8 cellular contexts compared by ENCODE assay signal in the genomic region with DNA sequence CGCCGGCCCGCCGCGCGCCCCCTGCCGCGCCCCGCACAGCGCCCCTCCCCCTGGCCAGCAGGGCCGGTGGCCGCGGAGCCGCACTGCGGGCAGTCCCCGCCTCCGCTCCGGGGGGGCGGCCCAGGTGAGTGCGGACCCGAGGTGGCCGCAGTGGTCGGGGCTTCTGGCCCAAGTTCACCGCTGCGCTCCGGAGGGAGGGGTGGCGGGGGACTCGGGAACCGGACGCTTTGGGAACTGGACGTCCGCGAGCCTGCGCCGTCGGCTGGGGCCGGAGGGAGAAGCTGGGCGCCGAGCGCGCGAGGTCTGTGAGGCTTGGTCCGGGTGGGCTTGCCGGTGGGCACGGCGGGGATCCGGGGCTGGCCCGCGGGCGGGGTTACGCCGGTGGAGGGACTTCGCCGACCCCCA. TPM values are rescaled to one million over a fixed set of nuclear protein-coding genes. Genes with fewer than 3 reads are reported as not detected.
DNase-seq lines count a peak whose midpoint lies in the region; ATAC-seq and TF ChIP-seq lines count a peak whose summit lies in the region.

No MANE protein-coding gene starts in this region.

- H3K9me3 Mint-ChIP-seq in CD4-positive, alpha-beta T cell: no peaks in the 10 kb centered on the region

- H3K4me1 ChIP-seq in mucosa of stomach (ENCODE audit: control insufficient read depth, insufficient read depth, low read length): peaks cover 30% of the 10 kb centered on the region

- CTCF ChIA-PET in CD4-positive, alpha-beta T cell (lab: Charles Lee): no interaction called here

- POLR2A ChIA-PET in CD4-positive, alpha-beta T cell (lab: Charles Lee): interaction anchor here (0.6 to 2.0 kb wide), 7 partner anchors 136 to 360 kb away, joined by 3 to 6 read pairs (median 3); no protein-coding TSS in a partner anchor

- H3K4me3 ChIP-seq in HL-60 (replicated peaks; ENCODE audit: insufficient read depth, low read length) (peak overlapping the region; percentile 42), choroid plexus epithelial cell (ENCODE audit: low read depth, low read length) (peak overlapping the region; percentile 33), mucosa of stomach (ENCODE audit: low read length) (no peak overlapping the region)

- no peak for TF ChIP-seq CTCF in CD4-positive, alpha-beta T cell (IDR thresholded peaks at IDR 0.05)
- TF ChIP-seq CTCF in HL-60 (IDR thresholded peaks at IDR 0.05; ENCODE audit: insufficient read depth, low read length): no peak
- no peak for TF ChIP-seq CTCF in choroid plexus epithelial cell (conservative IDR thresholded peaks at IDR 0.05; ENCODE audit: low read depth, low read length)

- peak in 2 of 10 experiments; percentile 7 to 47 for DNase-seq in CD4-positive, alpha-beta T cell
- DNase-seq in HL-60 (ENCODE audit: low read depth in 1 of 2, low spot score in 1 of 2) (no peak), choroid plexus epithelial cell (ENCODE audit: low read depth) (no peak), middle frontal gyrus (ENCODE audit: extremely low spot score, low spot score) (no peak), OCI-M1 (lab: John Stamatoyannopoulos, UW) (no peak)

- peaks cover 46% of the 10 kb centered on the region for H3K4me1 Mint-ChIP-seq in CD4-positive, alpha-beta T cell (ENCODE audit: low read depth)

- peak overlapping the region; percentile 75 for H3K4me3 Mint-ChIP-seq in CD4-positive, alpha-beta T cell

- peak overlapping the region; percentile 46 for H3K27ac ChIP-seq in CD4-positive, alpha-beta T cell (ENCODE audit: low read depth, low read length)
- H3K27ac ChIP-seq in HL-60 (replicated peaks): no peak overlapping the region

- H3K9me3 ChIP-seq in CD4-positive, alpha-beta T cell (ENCODE audit: control insufficient read depth, low read length): no peaks in the 10 kb centered on the region
- H3K9me3 ChIP-seq in mucosa of stomach (ENCODE audit: control insufficient read depth, low read length): no peaks in the 10 kb centered on the region

- peaks cover 5% of the 10 kb centered on the region for H3K27me3 ChIP-seq in CD4-positive, alpha-beta T cell (ENCODE audit: control insufficient read depth, insufficient read depth, low read length)
- H3K27me3 ChIP-seq in HL-60 (ENCODE audit: insufficient read depth, poor library complexity, severe bottlenecking) (peaks cover 48% of the 10 kb centered on the region), mucosa of stomach (ENCODE audit: control insufficient read depth, insufficient read depth, low read length) (peaks cover 49% of the 10 kb centered on the region)

- peaks cover 9% of the 10 kb centered on the region for H3K27me3 Mint-ChIP-seq in CD4-positive, alpha-beta T cell

- intact Hi-C loops in CD4-positive, alpha-beta T cell (cut with DNase I, micrococcal nuclease): loop anchor here (1.0 to 10.0 kb wide), 10 partner anchors 49 to 584 kb away; a partner anchor contains a TSS

- H3K36me3 Mint-ChIP-seq in CD4-positive, alpha-beta T cell (ENCODE audit: low read depth): peaks cover 7% of the 10 kb centered on the region

- H3K9ac ChIP-seq in mucosa of stomach (ENCODE audit: low read length): peak overlapping the region; percentile 53

- no peak overlapping the region for H3K27ac Mint-ChIP-seq in CD4-positive, alpha-beta T cell

- ATAC-seq in CD4-positive, alpha-beta T cell (ENCODE audit: poor library complexity): no peak
- ATAC-seq in GM21529 (IDR thresholded peaks at IDR 0.05; ENCODE audit: unreplicated experiment) (no peak), HG02870 (IDR thresholded peaks at IDR 0.05; ENCODE audit: unreplicated experiment) (no peak)

- no peaks in the 10 kb centered on the region for H3K36me3 ChIP-seq in mucosa of stomach (ENCODE audit: control insufficient read depth, insufficient read depth, low read length)

RNA-seq across cellular contexts. Expression of a gene that starts 0.6 kb away (rescaled TPM):
- 10 to 100 TPM; 51.9 to 52.7 TPM for total RNA-seq in CD4-positive, alpha-beta T cell
